Comparison of ENCODE assay signal across 24 cellular contexts in genomic region chr1:176961678-176962077, GRCh38.
"Had no signal": no experiment of that assay in that cellular context is flagged by ENCODE, and none has a peak within 500 bp of the region (broad histone marks: within the 10 kb centered on the region; RNA-seq: fewer than 3 reads in every experiment).

No MANE protein-coding gene starts in this region.

- H3K27ac Mint-ChIP-seq: dendritic cell treated with granulocyte-macrophage colony-stimulating factor and Interleukin-4, amounts not matched to agents 40 ng/mL and 50 ng/mL, for 4 days; immature natural killer cell; mesothelial cell of epicardium; naive B cell had no signal

- FAIRE-seq: endothelial cell of umbilical vein, frontal cortex, islet of Langerhans, keratinocyte had no signal

- H3K4me1 ChIP-seq: colonic mucosa, esophagus muscularis mucosa, foreskin keratinocyte, gastroesophageal sphincter, heart left ventricle, left lung, lower lobe of right lung had no signal

- H3K36me3 Mint-ChIP-seq: immature natural killer cell, mesothelial cell of epicardium, naive B cell had no signal

- H3K4me1 Mint-ChIP-seq: immature natural killer cell, mesothelial cell of epicardium, naive B cell had no signal

- H3K27me3 ChIP-seq: colonic mucosa, foreskin keratinocyte, gastroesophageal sphincter, heart left ventricle, hepatocyte, left lung had no signal

- H3K9me3 Mint-ChIP-seq: dendritic cell treated with granulocyte-macrophage colony-stimulating factor and Interleukin-4, amounts not matched to agents 40 ng/mL and 50 ng/mL, for 4 days; mesothelial cell of epicardium; naive B cell had no signal

- ATAC-seq: foreskin keratinocyte, gastroesophageal sphincter, heart left ventricle, left cardiac atrium, left lung, left ventricle myocardium superior, lower lobe of right lung, mucosa of descending colon had no signal

- H3K27ac ChIP-seq: colonic mucosa, esophagus muscularis mucosa, foreskin keratinocyte, gastroesophageal sphincter, heart left ventricle, hepatocyte, left lung, lower lobe of right lung had no signal

- H3K79me2 ChIP-seq: hepatocyte had no signal

- H3K4me3 Mint-ChIP-seq: dendritic cell treated with granulocyte-macrophage colony-stimulating factor and Interleukin-4, amounts not matched to agents 40 ng/mL and 50 ng/mL, for 4 days; immature natural killer cell; mesothelial cell of epicardium; naive B cell had no signal

- H3K9me3 ChIP-seq: colonic mucosa, esophagus muscularis mucosa, gastroesophageal sphincter, heart left ventricle, left lung, lower lobe of right lung, mucosa of descending colon had no signal

- H2AFZ ChIP-seq: hepatocyte had no signal

- DNase-seq: colonic mucosa; cortex of kidney; effector CD4-positive, alpha-beta T cell; effector memory CD4-positive, alpha-beta T cell; foreskin keratinocyte; heart left ventricle; hypothalamus; immature natural killer cell; left cardiac atrium; left lung; left ventricle myocardium superior; lower lobe of right lung; mesenchymal stem cell; mucosa of descending colon; naive B cell had no signal

- H3K27me3 Mint-ChIP-seq: dendritic cell treated with granulocyte-macrophage colony-stimulating factor and Interleukin-4, amounts not matched to agents 40 ng/mL and 50 ng/mL, for 4 days had no signal

- H3K36me3 ChIP-seq: colonic mucosa, esophagus muscularis mucosa, gastroesophageal sphincter, heart left ventricle, left lung, lower lobe of right lung had no signal

- H3K4me2 ChIP-seq: hepatocyte had no signal

- H3K4me3 ChIP-seq: colonic mucosa, esophagus muscularis mucosa, gastroesophageal sphincter, heart left ventricle, hepatocyte, left lung, lower lobe of right lung, mucosa of descending colon had no signal
